In the genomic region with DNA sequence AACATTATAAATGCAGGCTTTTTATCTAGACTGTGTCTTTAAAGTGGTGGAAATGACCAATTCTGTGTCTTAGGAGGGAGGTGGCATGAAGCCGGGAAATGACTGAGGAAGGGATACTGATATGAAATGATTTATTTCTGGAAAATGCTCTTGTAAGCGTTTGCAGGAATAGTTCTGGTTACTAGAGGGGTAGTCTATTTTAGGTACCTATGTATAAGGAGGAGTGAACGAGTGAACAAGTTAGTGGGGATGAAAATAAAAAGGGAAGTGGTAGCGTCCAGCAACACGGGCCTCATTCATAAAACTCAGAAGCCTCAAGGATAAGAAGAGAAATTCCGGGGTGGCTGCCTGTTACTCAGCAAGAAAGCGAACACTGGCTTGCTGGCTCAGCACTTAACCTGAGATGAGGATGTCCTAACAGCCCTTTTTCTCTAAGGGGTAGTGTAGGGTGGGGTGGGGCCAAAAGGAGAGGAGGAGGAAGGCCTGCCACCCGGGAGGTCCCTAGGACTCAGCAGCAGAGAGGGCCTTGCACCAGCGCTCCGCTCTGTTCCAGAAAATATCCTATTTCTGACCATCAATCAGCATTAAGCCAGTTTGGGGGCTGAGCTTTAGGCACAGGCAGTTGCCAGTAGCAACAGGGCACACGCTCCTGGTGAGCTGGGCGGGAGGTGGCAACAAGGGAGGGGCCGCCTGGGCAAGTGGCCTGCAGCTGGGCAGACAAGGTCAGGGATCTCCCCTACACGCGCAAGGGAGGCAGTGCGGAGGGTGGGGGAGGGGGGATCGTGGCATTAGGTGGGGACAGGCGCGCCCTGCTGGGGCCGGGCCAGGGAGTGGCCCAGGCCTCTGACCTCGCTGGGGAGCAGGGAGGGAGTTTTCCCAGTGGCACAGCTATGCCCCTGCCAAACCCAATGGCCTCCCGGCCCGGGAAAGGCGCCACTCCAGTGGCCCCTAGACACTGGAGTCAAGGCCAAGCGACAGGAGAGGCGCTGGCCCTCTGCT, we compare ENCODE assay signal across 10 cellular contexts.
DNase-seq lines count a peak whose midpoint lies in the region; ATAC-seq and TF ChIP-seq lines count a peak whose summit lies in the region.
"Had no signal": no experiment of that assay in that cellular context is flagged by ENCODE, and none has a peak within 500 bp of the region (broad histone marks: within the 10 kb centered on the region; RNA-seq: fewer than 3 reads in every experiment).

No MANE protein-coding gene starts in this region.

- no peaks in the 10 kb centered on the region for H3K9me3 ChIP-seq in CD8-positive, alpha-beta T cell (ENCODE audit: low read length)

- H3K27me3 Mint-ChIP-seq in CD8-positive, alpha-beta T cell (ENCODE audit: low read depth) = peaks cover 11% of the 10 kb centered on the region

- TF ChIP-seq CTCF in CD8-positive, alpha-beta T cell (IDR thresholded peaks at IDR 0.05) = no peak

- no peak overlapping the region for H3K4me3 Mint-ChIP-seq in CD8-positive, alpha-beta T cell
- H3K4me3 Mint-ChIP-seq: T-helper 2 cell treated with Interferon-gamma antibody and Interleukin-4, amounts not matched to agents 5 μg/mL and 100 μg/mL, for 36 hours had no signal

- peak; percentile 71 for DNase-seq in Daoy (ENCODE audit: low read depth)
- DNase-seq in NCI-H82 treated with DMSO at 0.1 percent for 48 hours (lab: John Stamatoyannopoulos, UW; ENCODE audit: unreplicated experiment) = peak; percentile 84
- DNase-seq in globus pallidus (ENCODE audit: low spot score) = peak; percentile 45
- DNase-seq in occipital lobe (lab: John Stamatoyannopoulos, UW) = peak; percentile 16
- DNase-seq in SIG-M5 treated with dmso at 0.1 percent for 504 hours (lab: John Stamatoyannopoulos, UW; ENCODE audit: unreplicated experiment) = no peak
- DNase-seq in dermis blood vessel endothelial cell = no peak
- DNase-seq in CD8-positive, alpha-beta T cell = no peak
- no peak for DNase-seq in activated CD4-positive, alpha-beta T cell treated with anti-CD3 and anti-CD28 coated beads, Interleukin-2, amount 50 U/mL, for 1 hour
- DNase-seq: stimulated activated CD4-positive, alpha-beta T cell treated with anti-CD3 and anti-CD28 coated beads, Interleukin-15, amount 100 ng/mL, for 24 hours had no signal

- intact Hi-C loops in CD8-positive, alpha-beta T cell (cut with DNase I, micrococcal nuclease) = no loop called here

- ATAC-seq in CD8-positive, alpha-beta T cell = no peak

- CTCF ChIA-PET in CD8-positive, alpha-beta T cell (lab: Charles Lee) = no interaction called here

- POLR2A ChIA-PET in CD8-positive, alpha-beta T cell (lab: Charles Lee) = no interaction called here

- no peak overlapping the region for H3K27ac Mint-ChIP-seq in CD8-positive, alpha-beta T cell
- H3K27ac Mint-ChIP-seq: T-helper 2 cell treated with Interferon-gamma antibody and Interleukin-4, amounts not matched to agents 5 μg/mL and 100 μg/mL, for 36 hours had no signal

- H3K27me3 ChIP-seq in CD8-positive, alpha-beta T cell (ENCODE audit: insufficient read depth, low read length) = no peaks in the 10 kb centered on the region

- H3K4me1 ChIP-seq in CD8-positive, alpha-beta T cell (ENCODE audit: insufficient read depth, low read length) = no peaks in the 10 kb centered on the region

- no peak overlapping the region for H3K27ac ChIP-seq in CD8-positive, alpha-beta T cell (ENCODE audit: low read depth, low read length)

- H3K9me3 Mint-ChIP-seq in CD8-positive, alpha-beta T cell = no peaks in the 10 kb centered on the region
- H3K9me3 Mint-ChIP-seq: T-helper 2 cell treated with Interferon-gamma antibody and Interleukin-4, amounts not matched to agents 5 μg/mL and 100 μg/mL, for 36 hours had no signal

- H3K36me3 Mint-ChIP-seq in CD8-positive, alpha-beta T cell = no peaks in the 10 kb centered on the region

- H3K36me3 ChIP-seq in CD8-positive, alpha-beta T cell (ENCODE audit: insufficient read depth, low read length) = no peaks in the 10 kb centered on the region

- no peaks in the 10 kb centered on the region for H3K4me1 Mint-ChIP-seq in CD8-positive, alpha-beta T cell (ENCODE audit: low read depth)

- H3K4me3 ChIP-seq in CD8-positive, alpha-beta T cell (ENCODE audit: low read depth, low read length) = no peak overlapping the region

Comparison
In these comparisons a context has a peak if more than half of its experiments do, and no peak if none do; other contexts are left out.
1. DNase-seq: peak in Daoy (single experiment), NCI-H82 treated with DMSO at 0.1 percent for 48 hours (single experiment), globus pallidus (single experiment) and occipital lobe (single experiment); none in SIG-M5 treated with dmso at 0.1 percent for 504 hours (single experiment), dermis blood vessel endothelial cell (single experiment), CD8-positive, alpha-beta T cell (0 of 7) and activated CD4-positive, alpha-beta T cell treated with anti-CD3 and anti-CD28 coated beads, Interleukin-2, amount 50 U/mL, for 1 hour (single experiment).